Comparison of ENCODE assay signal across 9 cellular contexts in the genomic region with DNA sequence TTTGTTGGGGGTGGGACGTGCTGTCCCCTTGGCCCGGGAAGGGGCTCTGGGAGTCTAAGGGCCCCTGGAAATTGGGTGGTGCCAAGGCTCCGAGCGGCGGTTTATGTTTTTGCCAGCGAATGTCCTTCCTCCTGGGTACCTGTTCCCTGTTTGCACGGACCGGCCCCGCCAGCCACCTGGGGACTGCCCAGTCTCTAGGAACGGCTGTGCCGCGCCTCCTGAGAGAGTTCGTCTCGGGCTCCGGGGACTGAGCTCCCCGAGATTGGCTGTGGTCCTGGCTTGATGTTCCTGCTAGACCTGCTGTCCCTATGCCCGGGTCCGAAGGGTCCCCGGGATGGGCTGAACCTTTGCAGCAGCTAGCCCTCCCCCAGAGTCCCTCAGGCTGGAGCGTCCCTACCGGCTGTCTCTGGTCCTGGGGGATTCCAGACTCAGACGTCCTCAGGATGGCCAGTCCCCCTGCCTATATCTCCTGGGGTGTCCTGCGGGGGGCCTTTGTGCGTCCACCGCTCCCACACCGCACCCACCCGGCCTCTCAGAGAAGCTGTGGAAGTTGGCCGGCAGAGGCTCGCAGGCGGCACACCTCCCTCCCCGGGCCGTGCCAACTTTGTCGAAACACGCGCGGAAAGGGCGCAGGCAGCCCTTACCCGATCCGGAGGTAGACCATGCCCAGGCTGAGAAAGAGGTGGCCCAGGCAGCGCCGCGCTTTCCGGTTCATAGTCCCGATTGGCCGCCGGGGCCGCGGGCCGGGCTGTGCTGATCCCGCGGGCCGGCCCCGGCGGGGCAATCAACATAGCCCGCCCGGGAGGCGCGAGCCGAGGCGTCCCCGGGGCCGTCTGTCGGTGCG. TPM values are rescaled to one million over a fixed set of nuclear protein-coding genes. Genes with fewer than 3 reads are reported as not detected.
A peak's percentile ranks its signal among the peaks of the same experiment; 100 is the strongest.
DNase-seq lines count a peak whose midpoint lies in the region; ATAC-seq and TF ChIP-seq lines count a peak whose summit lies in the region.
"Had no signal": no experiment of that assay in that cellular context is flagged by ENCODE, and none has a peak within 500 bp of the region (broad histone marks: within the 10 kb centered on the region; RNA-seq: fewer than 3 reads in every experiment).

No MANE protein-coding gene starts in this region.

- peak overlapping the region; percentile 75 for H3K27ac ChIP-seq in RWPE2 (ENCODE audit: poor library complexity, severe bottlenecking)
- H3K27ac ChIP-seq: VCaP had no signal

- peaks cover 0 to 13% (median 4%) of the 10 kb centered on the region in 7 donors for H3K9me3 Mint-ChIP-seq in CD14-positive monocyte
- no peaks in the 10 kb centered on the region for H3K9me3 Mint-ChIP-seq in natural killer cell treated with Interleukin-12 subunit alpha and Interleukin-12 subunit beta and Interleukin-15 and Interleukin-18, amount 100 ng/mL, for 72 hours

- peaks cover 3% of the 10 kb centered on the region for H3K4me1 ChIP-seq in RWPE2 (ENCODE audit: insufficient read depth, poor library complexity, severe bottlenecking)

- H3K27me3 Mint-ChIP-seq in CD14-positive monocyte (ENCODE audit: low read depth in 3 of 3): peaks cover 71 to 85% (median 83%) of the 10 kb centered on the region in 3 donors
- H3K27me3 Mint-ChIP-seq in natural killer cell treated with Interleukin-12 subunit alpha and Interleukin-12 subunit beta and Interleukin-15 and Interleukin-18, amount 100 ng/mL, for 72 hours: peaks cover 49 to 65% of the 10 kb centered on the region in 2 donors

- H3K4me1 Mint-ChIP-seq in CD14-positive monocyte: peaks cover 4% of the 10 kb centered on the region
- peaks cover 0 to 3% of the 10 kb centered on the region in 2 donors for H3K4me1 Mint-ChIP-seq in natural killer cell treated with Interleukin-12 subunit alpha and Interleukin-12 subunit beta and Interleukin-15 and Interleukin-18, amount 100 ng/mL, for 72 hours (ENCODE audit: low read depth in 2 of 2)

- DNase-seq in CD14-positive monocyte (ENCODE audit: low spot score) (peak; percentile 42), RWPE2 (ENCODE audit: low spot score) (no peak), medulla oblongata (ENCODE audit: extremely low spot score) (no peak), cortex of kidney (lab: John Stamatoyannopoulos, UW) (no peak), pons (ENCODE audit: low spot score) (no peak), OCI-M2 (lab: John Stamatoyannopoulos, UW; ENCODE audit: unreplicated experiment) (no peak)
- DNase-seq in effector CD4-positive, alpha-beta T cell: peak; percentile 23
- peak; percentile 61 for DNase-seq in natural killer cell treated with Interleukin-12 subunit alpha and Interleukin-12 subunit beta and Interleukin-15 and Interleukin-18, amount 100 ng/mL, for 72 hours (ENCODE audit: low spot score)

- H3K4me3 ChIP-seq in RWPE2 (ENCODE audit: severe bottlenecking): peak overlapping the region; percentile 96

- no peaks in the 10 kb centered on the region for H3K9me3 ChIP-seq in RWPE2 (ENCODE audit: severe bottlenecking)

- intact Hi-C loops in CD14-positive monocyte (cut with micrococcal nuclease): no loop called here

- peak overlapping the region in 1 of 2 donors; percentile 85 for H3K4me3 Mint-ChIP-seq in CD14-positive monocyte
- peak overlapping the region; percentile 59 for H3K4me3 Mint-ChIP-seq in natural killer cell treated with Interleukin-12 subunit alpha and Interleukin-12 subunit beta and Interleukin-15 and Interleukin-18, amount 100 ng/mL, for 72 hours

- no peaks in the 10 kb centered on the region for H3K36me3 Mint-ChIP-seq in CD14-positive monocyte
- no peaks in the 10 kb centered on the region for H3K36me3 Mint-ChIP-seq in natural killer cell treated with Interleukin-12 subunit alpha and Interleukin-12 subunit beta and Interleukin-15 and Interleukin-18, amount 100 ng/mL, for 72 hours

- H3K27me3 ChIP-seq in RWPE2 (ENCODE audit: insufficient read depth, poor library complexity, severe bottlenecking): no peaks in the 10 kb centered on the region

- peak; percentile 48 for ATAC-seq in RWPE2 (ENCODE audit: low read depth)
- ATAC-seq in natural killer cell treated with Interleukin-12 subunit alpha and Interleukin-12 subunit beta and Interleukin-15 and Interleukin-18, amount 100 ng/mL, for 72 hours: peak; percentile 23 to 44

- peaks cover 25% of the 10 kb centered on the region for H3K36me3 ChIP-seq in RWPE2 (ENCODE audit: low read depth)

- no peak overlapping the region for H3K27ac Mint-ChIP-seq in CD14-positive monocyte
- H3K27ac Mint-ChIP-seq in natural killer cell treated with Interleukin-12 subunit alpha and Interleukin-12 subunit beta and Interleukin-15 and Interleukin-18, amount 100 ng/mL, for 72 hours: no peak overlapping the region

- no peak for TF ChIP-seq CTCF in CD14-positive monocyte (IDR thresholded peaks at IDR 0.05)
- TF ChIP-seq CTCF in RWPE2 (IDR thresholded peaks at IDR 0.05; ENCODE audit: poor library complexity, severe bottlenecking): no peak

RNA-seq across cellular contexts. Expression of a gene that starts 0.5 kb away (rescaled TPM):
- polyA plus RNA-seq in CD14-positive monocyte: not detected
- total RNA-seq in natural killer cell treated with Interleukin-12 subunit alpha and Interleukin-12 subunit beta and Interleukin-15 and Interleukin-18, amount 100 ng/mL, for 72 hours: not detected

Comparison
In these comparisons a context has a peak if more than half of its experiments do, and no peak if none do; other contexts are left out.
1. DNase-seq: peak in CD14-positive monocyte (single experiment), effector CD4-positive, alpha-beta T cell (single experiment) and natural killer cell treated with Interleukin-12 subunit alpha and Interleukin-12 subunit beta and Interleukin-15 and Interleukin-18, amount 100 ng/mL, for 72 hours (single experiment); none in RWPE2 (single experiment), medulla oblongata (single experiment), cortex of kidney (single experiment), pons (single experiment) and OCI-M2 (single experiment).